Comparison of ENCODE assay signal across 18 cellular contexts in the genomic region with DNA sequence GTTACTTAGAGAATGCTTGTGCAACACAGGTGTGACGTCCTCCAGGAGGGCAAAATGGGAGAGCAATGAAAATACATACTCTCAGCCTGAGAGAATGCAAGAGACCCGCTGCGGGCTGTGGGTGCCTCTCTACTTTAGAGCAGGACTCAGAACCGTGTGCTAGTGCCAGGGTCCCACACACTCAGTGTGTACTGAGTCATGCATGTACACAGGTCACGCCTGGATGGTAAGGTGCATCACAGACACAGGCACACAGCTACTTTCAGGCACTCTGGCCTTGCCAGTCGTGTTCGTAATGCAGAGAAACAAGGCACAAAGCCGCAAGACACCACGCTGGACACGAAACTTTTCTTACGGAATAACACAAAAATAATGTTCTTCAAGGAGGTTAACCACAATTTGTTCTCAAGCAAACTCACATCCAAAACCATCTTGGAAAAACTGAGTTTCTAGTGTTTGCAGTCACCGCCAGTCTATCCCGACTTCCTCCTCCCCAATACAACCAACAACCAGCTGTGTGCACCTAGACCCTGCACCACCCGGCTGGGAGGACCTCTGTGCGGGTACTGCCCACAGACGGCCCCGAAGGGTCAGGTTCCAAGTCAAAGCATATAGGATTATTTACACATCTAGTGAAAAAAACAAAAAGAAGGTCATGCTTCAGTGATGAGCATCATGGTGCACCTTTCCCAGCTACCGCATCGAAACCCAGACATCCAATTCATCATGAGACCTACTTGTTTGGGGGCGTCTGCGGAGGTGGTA.
"Had no signal": no experiment of that assay in that cellular context is flagged by ENCODE, and none has a peak within 500 bp of the region (broad histone marks: within the 10 kb centered on the region; RNA-seq: fewer than 3 reads in every experiment).

No MANE protein-coding gene starts in this region.

- ATAC-seq: activated CD8-positive, alpha-beta memory T cell treated with anti-CD3 and anti-CD28 coated beads, Interleukin-2, amount 10 ng/mL, durations not matched to agents 7 days and 5 days; activated naive CD4-positive, alpha-beta T cell treated with anti-CD3 and anti-CD28 coated beads, Interleukin-2, amount 50 U/mL, for 72 hours; left colon; natural killer cell; stimulated activated naive CD8-positive, alpha-beta T cell treated with anti-CD3 and anti-CD28 coated beads, Interleukin-15, Interleukin-2, amounts not matched to agents 100 U/mL and 50 U/mL, for 24 hours; upper lobe of right lung had no signal

- H3K9me3 Mint-ChIP-seq: endodermal cell, natural killer cell had no signal

- H3K27ac Mint-ChIP-seq: activated CD4-positive, alpha-beta memory T cell treated with anti-CD3 and anti-CD28 coated beads, Interleukin-2, amount 10 ng/mL, durations not matched to agents 7 days and 5 days; activated CD4-positive, alpha-beta T cell treated with anti-CD3 and anti-CD28 coated beads, Interleukin-2, amount 10 ng/mL, durations not matched to agents 24 days and 14 days; activated CD8-positive, alpha-beta memory T cell treated with anti-CD3 and anti-CD28 coated beads, Interleukin-2, amount 10 ng/mL, durations not matched to agents 7 days and 5 days; activated naive CD4-positive, alpha-beta T cell treated with anti-CD3 and anti-CD28 coated beads, Interleukin-2, amount 50 U/mL, for 72 hours; endodermal cell; natural killer cell had no signal

- H3K4me3 Mint-ChIP-seq: activated CD4-positive, alpha-beta memory T cell treated with anti-CD3 and anti-CD28 coated beads, Interleukin-2, amount 10 ng/mL, durations not matched to agents 7 days and 5 days; activated CD4-positive, alpha-beta T cell treated with anti-CD3 and anti-CD28 coated beads, Interleukin-2, amount 10 ng/mL, durations not matched to agents 24 days and 14 days; activated CD8-positive, alpha-beta memory T cell treated with anti-CD3 and anti-CD28 coated beads, Interleukin-2, amount 10 ng/mL, durations not matched to agents 7 days and 5 days; endodermal cell; natural killer cell had no signal

- DNase-seq: activated CD4-positive, alpha-beta memory T cell treated with anti-CD3 and anti-CD28 coated beads, Interleukin-2, amount 10 ng/mL, durations not matched to agents 7 days and 5 days; activated CD4-positive, alpha-beta T cell treated with anti-CD3 and anti-CD28 coated beads, Interleukin-2, amount 10 ng/mL, durations not matched to agents 24 days and 14 days; activated CD4-positive, CD25-positive, alpha-beta regulatory T cell; activated CD8-positive, alpha-beta memory T cell treated with anti-CD3 and anti-CD28 coated beads, Interleukin-2, amount 10 ng/mL, durations not matched to agents 7 days and 5 days; colonic mucosa; endodermal cell; left colon; mammary epithelial cell; midbrain; natural killer cell; occipital lobe; spleen; stimulated activated CD4-positive, alpha-beta T cell treated with anti-CD3 and anti-CD28 coated beads, Interleukin-4, amount 100 ng/mL, for 1 hour; stimulated activated naive CD8-positive, alpha-beta T cell treated with anti-CD3 and anti-CD28 coated beads, Interleukin-15, Interleukin-2, amounts not matched to agents 100 U/mL and 50 U/mL, for 24 hours; T1000; thyroid gland; upper lobe of right lung had no signal

- H3K36me3 Mint-ChIP-seq: natural killer cell had no signal
